In genomic region chr1:151194894-151195594, GRCh38 we compare ENCODE assay signal across 8 cellular contexts. TPM values are rescaled to one million over a fixed set of nuclear protein-coding genes. Genes with fewer than 3 reads are reported as not detected.
DNase-seq lines count a peak whose midpoint lies in the region; ATAC-seq and TF ChIP-seq lines count a peak whose summit lies in the region.
"Not testable (repeated sequence)": the region's sequence is repeated elsewhere in the genome, so short reads cannot be mapped to it uniquely, and the experiment has no call there.
"Had no signal": no experiment of that assay in that cellular context is flagged by ENCODE, and none has a peak within 500 bp of the region (broad histone marks: within the 10 kb centered on the region; RNA-seq: fewer than 3 reads in every experiment).

No MANE protein-coding gene starts in this region.

- not testable (repeated sequence) for TF ChIP-seq CTCF in astrocyte of the spinal cord (IDR thresholded peaks at IDR 0.05; ENCODE audit: low read depth, low read length); liver (IDR thresholded peaks at IDR 0.05; ENCODE audit: low read depth, low read length, missing input control); retinal pigment epithelial cell (conservative IDR thresholded peaks at IDR 0.05; ENCODE audit: low read depth, low read length)

- TF ChIP-seq RAD21 in liver (IDR thresholded peaks at IDR 0.05), result not testable (repeated sequence)

- DNase-seq in DMS79 treated with DMSO at 0.1 percent for 48 hours (lab: John Stamatoyannopoulos, UW) (peak; percentile 2), astrocyte of the spinal cord (ENCODE audit: low read depth, low spot score) (peak; percentile 74), fibroblast of peridontal ligament (ENCODE audit: extremely low read depth) (peak; percentile 73), retinal pigment epithelial cell (ENCODE audit: low read depth) (peak; percentile 82)
- DNase-seq in Karpas-422, result not testable (repeated sequence)

- H3K4me1 ChIP-seq in Karpas-422 (ENCODE audit: low read length), result peaks cover 26% of the 10 kb centered on the region
- H3K4me1 ChIP-seq in liver (ENCODE audit: control insufficient read depth in 4 of 4, insufficient read depth in 4 of 4, low read length in 3 of 4), result peaks cover 1 to 16% (median 10%) of the 10 kb centered on the region in 4 donors

- not testable (repeated sequence) for H4K20me1 ChIP-seq in Karpas-422 (ENCODE audit: insufficient read depth, low read depth, low read length)

- not testable (repeated sequence) for H3K9me2 ChIP-seq in Karpas-422 (replicated peaks; ENCODE audit: insufficient read depth, low read length)

- H2AFZ ChIP-seq in Karpas-422 (ENCODE audit: low read length), result not testable (repeated sequence)

- not testable (repeated sequence) for H3K27ac ChIP-seq in Karpas-422 (ENCODE audit: low read length); liver (ENCODE audit: low read depth in 1 of 2, low read length in 2 of 2)

- not testable (repeated sequence) for H3K9me3 ChIP-seq in Karpas-422 (ENCODE audit: low read length); liver (ENCODE audit: control insufficient read depth in 4 of 4, low read length in 3 of 4)

- H3K27me3 ChIP-seq in Karpas-422 (ENCODE audit: low read length); liver (ENCODE audit: control insufficient read depth in 4 of 4, insufficient read depth in 4 of 4, low read length in 3 of 4): not testable (repeated sequence)

- H3K4me2 ChIP-seq in Karpas-422 (ENCODE audit: low read depth, low read length, poor library complexity, severe bottlenecking), result peak overlapping the region; percentile 93

- not testable (repeated sequence) for H3K9ac ChIP-seq in Karpas-422 (ENCODE audit: low read length); liver (ENCODE audit: low read depth in 1 of 2, low read length in 2 of 2)

- H3K79me2 ChIP-seq in Karpas-422 (ENCODE audit: low read length), result peaks cover 16% of the 10 kb centered on the region

- peak; percentile 2; the same call in 2 of the 3 replicates for ATAC-seq in SK-N-SH treated with all-trans-retinoic acid at 6 μM for 48 hours

- in situ Hi-C loops in astrocyte of the spinal cord (cut with HindIII; ENCODE audit: low sequenced_read_pairs), result not testable (repeated sequence)

- 72% methylated on average over 17 of the region's 17 CpGs for WGBS in liver

- not testable (repeated sequence) for H3K4me3 ChIP-seq in Karpas-422 (ENCODE audit: low read length); astrocyte of the spinal cord (ENCODE audit: low read depth, low read length); liver (ENCODE audit: low read depth in 1 of 3, low read length in 3 of 3); retinal pigment epithelial cell (ENCODE audit: low read length)

- H3K36me3 ChIP-seq in Karpas-422 (ENCODE audit: insufficient read depth, low read length); liver (ENCODE audit: control insufficient read depth in 4 of 4, insufficient read depth in 3 of 4, low read depth in 1 of 4, low read length in 3 of 4): not testable (repeated sequence)

TF ChIP-seq in SK-N-SH treated with all-trans-retinoic acid at 6 μM for 48 hours, 23 proteins besides CTCF, POLR2A, EP300 and RAD21:
- TF ChIP-seq PATZ1 (CRISPR knock-in tag; IDR thresholded peaks at IDR 0.05; ENCODE audit: borderline replicate concordance) (peak; percentile 83; the same call in 1 of the 2 replicates), TOX (CRISPR knock-in tag; IDR thresholded peaks at IDR 0.05; ENCODE audit: borderline replicate concordance) (0 out of 2 replicates have a peak, but pooled peaks have one; percentile 26)

TF ChIP-seq in liver, 16 proteins besides CTCF, POLR2A, EP300 and RAD21:
- TF ChIP-seq HNF4A (conservative IDR thresholded peaks at IDR 0.05), result peak in 1 of 2 donors; percentile 13
- peak; percentile 22 for TF ChIP-seq ATF3 (IDR thresholded peaks at IDR 0.05)
- peak; percentile 31 for TF ChIP-seq SP1 (IDR thresholded peaks at IDR 0.05)
- peak; percentile 44 to 54 for TF ChIP-seq RXRA (IDR thresholded peaks at IDR 0.05)

RNA-seq across cellular contexts. Expression of gene PIP5K1A, which starts 3.3 kb away (rescaled TPM):
- total RNA-seq in Karpas-422 (2014; rRNA removed; shearing (Covaris generic); ENCODE audit: low replicate concordance), result 72.8 and 75.9 TPM in 2 replicates
- 10 to 100 TPM; 16.7 to 32.0 TPM for total RNA-seq in liver
- 10 to 100 TPM in 1 of 2 donors, 1 to 10 TPM in 1; 4.0 to 10.4 TPM for polyA plus RNA-seq in liver

RNA-seq across cellular contexts. Expression of gene VPS72, which starts 5.0 kb away (rescaled TPM):
- total RNA-seq in Karpas-422 (2014; rRNA removed; shearing (Covaris generic); ENCODE audit: low replicate concordance), result 54.4 and 59.8 TPM in 2 replicates
- total RNA-seq in liver, result 10 to 100 TPM; 11.3 to 16.0 TPM
- 10 to 100 TPM; 10.7 to 12.6 TPM for polyA plus RNA-seq in liver

RNA-seq across cellular contexts. Expression of gene TMOD4, which starts 19.3 kb away (rescaled TPM):
- total RNA-seq in Karpas-422 (2014; rRNA removed; shearing (Covaris generic); ENCODE audit: low replicate concordance), result 0.52 TPM in 1 of 2 replicates, not detected in the other
- not detected for total RNA-seq in liver
- not detected for polyA plus RNA-seq in liver
- total RNA-seq: subcutaneous adipose tissue had no signal

RNA-seq across cellular contexts. Expression of gene SCNM1, which starts 29.1 kb away (rescaled TPM):
- 78.9 and 84.1 TPM in 2 replicates for total RNA-seq in Karpas-422 (2014; rRNA removed; shearing (Covaris generic); ENCODE audit: low replicate concordance)
- 10 to 100 TPM in 1 of 2 donors, 1 to 10 TPM in 1; 4.8 to 11.3 TPM for total RNA-seq in liver
- 10 to 100 TPM in 1 of 2 donors, 1 to 10 TPM in 1; 9.7 to 14.3 TPM for polyA plus RNA-seq in liver

RNA-seq across cellular contexts. Expression of gene LYSMD1, which starts 29.3 kb away (rescaled TPM):
- 2.1 and 6.6 TPM in 2 replicates for total RNA-seq in Karpas-422 (2014; rRNA removed; shearing (Covaris generic); ENCODE audit: low replicate concordance)
- total RNA-seq in liver, result 1 to 10 TPM; 2.8 to 4.4 TPM
- 1 to 10 TPM; 3.5 to 5.3 TPM for polyA plus RNA-seq in liver
